ENCODE assay signal across 1 cellular context in genomic region chr19:19110410-19111137, GRCh38.
TF ChIP-seq lines count a peak whose summit lies in the region.

No MANE protein-coding gene starts in this region.

TF ChIP-seq in IMR-90, 13 proteins besides CTCF, POLR2A, EP300 and RAD21 (continued from another document):
- TF ChIP-seq USF2 (IDR thresholded peaks at IDR 0.05; ENCODE audit: low read depth, low read length) (no peak), SMC3 (IDR thresholded peaks at IDR 0.05; ENCODE audit: low read depth, low read length) (no peak)
